ENCODE assay signal across 1 cellular context in the genomic region with DNA sequence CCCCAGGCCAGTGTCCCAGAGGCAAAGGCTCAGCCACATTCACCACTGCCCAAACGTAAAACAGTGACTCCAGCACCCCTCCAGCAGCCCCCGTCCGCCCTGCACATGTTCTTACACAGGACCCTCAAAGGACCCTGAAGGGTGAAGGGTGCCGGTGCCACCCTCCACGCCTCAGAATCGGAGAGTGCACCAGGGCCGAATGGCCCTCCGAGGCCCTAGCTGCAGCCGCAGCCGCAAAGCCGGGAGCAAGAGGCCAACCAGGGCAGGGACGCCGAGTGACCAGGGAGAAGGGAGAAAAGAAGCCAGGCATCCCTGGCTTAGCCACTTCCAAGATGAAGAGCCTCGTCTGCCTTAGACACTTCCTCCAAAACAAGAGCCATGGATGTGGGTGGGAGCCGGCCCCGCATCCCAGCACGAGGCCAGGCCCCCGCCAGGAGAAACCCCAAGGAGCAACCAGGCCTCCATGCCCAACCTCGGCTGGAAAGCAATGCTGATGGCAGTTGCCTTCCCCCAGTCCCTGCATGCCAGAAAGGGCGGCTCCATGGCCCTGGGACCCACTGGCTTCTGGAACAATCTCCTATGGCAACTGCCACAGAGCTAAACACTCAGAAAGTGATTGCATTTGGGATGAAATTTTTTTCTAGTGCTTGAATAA.
A peak's percentile ranks its signal among the peaks of the same experiment; 100 is the strongest.
TF ChIP-seq lines count a peak whose summit lies in the region.

No MANE protein-coding gene starts in this region.

TF ChIP-seq in K562, 482 proteins besides CTCF, POLR2A, EP300 and RAD21:
- no peak for TF ChIP-seq HMGXB4 (CRISPR knock-in tag; IDR thresholded peaks at IDR 0.05)
- 0 out of 2 replicates have a peak, but pooled peaks have one; percentile 12 for TF ChIP-seq POLR2G (IDR thresholded peaks at IDR 0.05; ENCODE audit: low read depth, low read length)
